Comparison of ENCODE assay signal across 1 cellular context in the genomic region with DNA sequence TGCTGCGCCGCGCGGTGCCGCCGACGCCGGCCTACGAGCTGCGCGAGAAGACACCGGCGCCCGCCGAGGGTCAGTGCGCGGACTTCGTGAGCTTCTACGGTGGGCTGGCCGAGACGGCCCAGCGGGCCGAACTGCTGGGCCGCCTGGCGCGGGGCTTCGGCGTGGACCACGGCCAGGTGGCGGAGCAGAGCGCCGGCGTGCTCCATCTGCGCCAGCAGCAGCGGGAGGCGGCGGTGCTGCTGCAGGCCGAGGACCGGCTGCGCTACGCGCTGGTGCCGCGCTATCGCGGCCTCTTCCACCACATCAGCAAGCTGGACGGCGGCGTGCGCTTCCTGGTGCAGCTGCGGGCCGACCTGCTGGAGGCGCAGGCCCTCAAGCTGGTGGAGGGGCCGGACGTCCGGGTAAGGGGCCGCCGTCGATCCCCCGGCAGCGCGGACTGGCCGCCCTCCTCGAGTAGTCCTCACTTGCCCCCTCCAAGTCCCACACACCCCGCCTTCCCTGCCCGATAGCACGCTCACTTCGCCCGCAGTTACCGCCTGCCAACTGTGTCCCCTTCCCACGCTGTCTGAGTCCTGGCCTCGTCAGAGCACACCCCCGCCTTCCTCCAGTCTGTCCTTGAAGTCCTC.
TF ChIP-seq lines count a peak whose summit lies in the region.

No MANE protein-coding gene starts in this region.

TF ChIP-seq in HEK293, 187 proteins besides CTCF, POLR2A, EP300 and RAD21 (continued from another document):
- TF ChIP-seq, protein P1, sequence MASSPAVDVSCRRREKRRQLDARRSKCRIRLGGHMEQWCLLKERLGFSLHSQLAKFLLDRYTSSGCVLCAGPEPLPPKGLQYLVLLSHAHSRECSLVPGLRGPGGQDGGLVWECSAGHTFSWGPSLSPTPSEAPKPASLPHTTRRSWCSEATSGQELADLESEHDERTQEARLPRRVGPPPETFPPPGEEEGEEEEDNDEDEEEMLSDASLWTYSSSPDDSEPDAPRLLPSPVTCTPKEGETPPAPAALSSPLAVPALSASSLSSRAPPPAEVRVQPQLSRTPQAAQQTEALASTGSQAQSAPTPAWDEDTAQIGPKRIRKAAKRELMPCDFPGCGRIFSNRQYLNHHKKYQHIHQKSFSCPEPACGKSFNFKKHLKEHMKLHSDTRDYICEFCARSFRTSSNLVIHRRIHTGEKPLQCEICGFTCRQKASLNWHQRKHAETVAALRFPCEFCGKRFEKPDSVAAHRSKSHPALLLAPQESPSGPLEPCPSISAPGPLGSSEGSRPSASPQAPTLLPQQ (tag by site-specific recombination; IDR thresholded peaks at IDR 0.05) = no peak
- no peak for TF ChIP-seq ZNF16 (tag by site-specific recombination; IDR thresholded peaks at IDR 0.05; ENCODE audit: low read depth)
- TF ChIP-seq ZNF596 (tag by site-specific recombination; IDR thresholded peaks at IDR 0.05) = no peak
- TF ChIP-seq ZNF701 (tag by site-specific recombination; IDR thresholded peaks at IDR 0.05) = no peak
- TF ChIP-seq ZNF560 (tag by site-specific recombination; IDR thresholded peaks at IDR 0.05; ENCODE audit: borderline replicate concordance) = no peak
- peak; percentile 41 for TF ChIP-seq KLF9 (tag by site-specific recombination; IDR thresholded peaks at IDR 0.05; ENCODE audit: low read depth)
